15 cellular contexts compared by ENCODE assay signal in the genomic region with DNA sequence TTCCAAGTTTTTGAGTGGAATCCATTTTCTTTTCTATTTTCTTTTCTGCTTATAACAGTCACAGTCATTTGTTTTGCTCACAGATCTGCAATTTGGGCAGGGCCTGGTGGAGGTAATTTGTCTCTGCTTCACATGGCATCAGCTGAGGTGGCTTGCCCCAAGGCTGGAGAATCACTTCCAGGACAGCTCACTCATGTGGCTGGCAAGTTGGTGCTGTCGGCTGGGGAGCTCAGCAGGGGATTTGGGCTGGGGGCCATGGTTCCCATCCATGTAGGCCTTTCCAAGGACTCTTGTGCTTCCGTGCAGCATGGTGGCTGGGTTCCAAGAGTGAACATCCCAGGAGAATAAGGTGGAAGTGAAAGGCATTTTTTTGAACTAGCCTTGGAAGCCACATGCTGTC.
DNase-seq lines count a peak whose midpoint lies in the region; ATAC-seq and TF ChIP-seq lines count a peak whose summit lies in the region.
"Had no signal": no experiment of that assay in that cellular context is flagged by ENCODE, and none has a peak within 500 bp of the region (broad histone marks: within the 10 kb centered on the region; RNA-seq: fewer than 3 reads in every experiment).

No MANE protein-coding gene starts in this region.

- intact Hi-C loops in spleen (cut with DNase I; ENCODE audit: low total_unique reads) = no loop called here

- no peak for TF ChIP-seq CTCF in spleen (IDR thresholded peaks at IDR 0.05 in 8 of 11, conservative IDR thresholded peaks at IDR 0.05 in 3 of 11)
- no peak for TF ChIP-seq CTCF in hepatocyte (IDR thresholded peaks at IDR 0.05; ENCODE audit: poor library complexity)

- no peaks in the 10 kb centered on the region for H3K9me2 ChIP-seq in hepatocyte (replicated peaks; ENCODE audit: insufficient read depth)

- H3K4me3 ChIP-seq in spleen (no peak overlapping the region), hepatocyte (no peak overlapping the region)

- H2AFZ ChIP-seq in hepatocyte = no peak overlapping the region

- H3K27me3 ChIP-seq in spleen (replicated peaks in 1 of 7) = peaks cover 0 to 37% (median 0%) of the 10 kb centered on the region in 7 donors
- H3K27me3 ChIP-seq in hepatocyte = peaks cover 5% of the 10 kb centered on the region
- H3K27me3 ChIP-seq: BE2C had no signal

- H3K9me3 ChIP-seq in spleen (no peaks in the 10 kb centered on the region), hepatocyte (ENCODE audit: low read depth) (no peaks in the 10 kb centered on the region)
- H3K9me3 ChIP-seq: BE2C had no signal

- ATAC-seq in GM19397 (IDR thresholded peaks at IDR 0.05; ENCODE audit: unreplicated experiment) (no peak), GM21737 (IDR thresholded peaks at IDR 0.05; ENCODE audit: unreplicated experiment) (no peak)
- ATAC-seq: Panc1, T-helper 17 cell had no signal

- H3K36me3 ChIP-seq in spleen = no peaks in the 10 kb centered on the region
- H3K36me3 ChIP-seq in hepatocyte (replicated peaks; ENCODE audit: insufficient read depth, low read depth) = no peaks in the 10 kb centered on the region
- H3K36me3 ChIP-seq: BE2C had no signal

- WGBS in spleen, 5 donors = 50 to 79% (median 66%) methylated on average over 2 of the region's 2 CpGs
- WGBS in hepatocyte (ENCODE audit: low lambda C conversion rate, missing lambda C conversion rate) = 76% methylated on average over 2 of the region's 2 CpGs

- H3K27ac ChIP-seq in spleen = no peak overlapping the region
- no peak overlapping the region for H3K27ac ChIP-seq in hepatocyte

- H3K4me2 ChIP-seq in hepatocyte = no peak overlapping the region

- no peaks in the 10 kb centered on the region for H4K20me1 ChIP-seq in hepatocyte (ENCODE audit: insufficient read depth, poor library complexity, severe bottlenecking)

- DNase-seq in DMS79 treated with DMSO at 0.1 percent for 48 hours (lab: John Stamatoyannopoulos, UW) (peak; percentile 28), NCI-H1092 (lab: John Stamatoyannopoulos, UW) (peak; percentile 45), SK-MEL-5 (ENCODE audit: low read depth, low spot score) (peak; percentile 88), spleen (peak; percentile 28), hepatocyte (ENCODE audit: low spot score) (no peak)
- DNase-seq: BE2C, EL, H7, IMR-90, NCI-H1694 treated with DMSO at 0.1 percent for 48 hours, SHP77, T-helper 17 cell had no signal

- in situ Hi-C loops in SK-MEL-5 (cut with HindIII; ENCODE audit: low pct_unique_long_range_greater_than_20kb, low sequenced_read_pairs) = no loop called here

- TF ChIP-seq POLR2A in spleen (IDR thresholded peaks at IDR 0.05) = no peak

- H3K4me1 ChIP-seq in spleen = peaks cover 0 to 34% (median 14%) of the 10 kb centered on the region in 6 donors
- no peaks in the 10 kb centered on the region for H3K4me1 ChIP-seq in hepatocyte (ENCODE audit: insufficient read depth)
- H3K4me1 ChIP-seq: BE2C had no signal

- H3K79me2 ChIP-seq in hepatocyte = no peaks in the 10 kb centered on the region
